Comparison of ENCODE assay signal across 26 cellular contexts in genomic region chr5:168214071-168214470, GRCh38.
"Had no signal": no experiment of that assay in that cellular context is flagged by ENCODE, and none has a peak within 500 bp of the region (broad histone marks: within the 10 kb centered on the region; RNA-seq: fewer than 3 reads in every experiment).

No MANE protein-coding gene starts in this region.

- H3K4me3 ChIP-seq: left lung, lower lobe of right lung, mucosa of descending colon, ovary, skin epidermis, transverse colon, uterus had no signal

- H3K27ac ChIP-seq: left lung, lower lobe of right lung, ovary, skin epidermis, transverse colon, uterus had no signal

- H3K36me3 ChIP-seq: left lung, lower lobe of right lung, ovary, transverse colon, uterus had no signal

- DNase-seq: head of caudate nucleus; hippocampal formation; immature natural killer cell; kidney; left colon; left lung; lower lobe of right lung; midbrain; mucosa of descending colon; naive thymus-derived CD4-positive, alpha-beta T cell; nephron progenitor cell; ovary; retina; right cardiac atrium; stimulated activated CD4-positive, alpha-beta T cell treated with anti-CD3 and anti-CD28 coated beads, Interleukin-12 subunit alpha, Interleukin-12 subunit beta, amount 100 ng/mL, for 4 hours; stimulated activated CD4-positive, alpha-beta T cell treated with anti-CD3 and anti-CD28 coated beads, Interleukin-15, amount 100 ng/mL, for 24 hours; stimulated activated CD4-positive, alpha-beta T cell treated with anti-CD3 and anti-CD28 coated beads, Interleukin-2, amount 100 ng/mL, for 24 hours; stimulated activated CD4-positive, alpha-beta T cell treated with anti-CD3 and anti-CD28 coated beads, Interleukin-4, amount 100 ng/mL, for 1 hour; stimulated activated naive CD4-positive, alpha-beta T cell; substantia nigra; transverse colon; uterus had no signal

- H3K36me3 Mint-ChIP-seq: immature natural killer cell; naive thymus-derived CD4-positive, alpha-beta T cell had no signal

- H3K9me3 Mint-ChIP-seq: immature natural killer cell; naive thymus-derived CD4-positive, alpha-beta T cell; nephron progenitor cell; stimulated activated naive CD8-positive, alpha-beta T cell treated with anti-CD3 and anti-CD28 coated beads, Interleukin-15, Interleukin-2, amounts not matched to agents 100 ng/mL and 50 ng/mL, for 24 hours had no signal

- H3K27me3 ChIP-seq: left lung, ovary, transverse colon, uterus had no signal

- H3K27ac Mint-ChIP-seq: immature natural killer cell; naive thymus-derived CD4-positive, alpha-beta T cell; nephron progenitor cell; progenitor cell of endocrine pancreas; stimulated activated naive CD8-positive, alpha-beta T cell treated with anti-CD3 and anti-CD28 coated beads, Interleukin-15, Interleukin-2, amounts not matched to agents 100 ng/mL and 50 ng/mL, for 24 hours had no signal

- ATAC-seq: left colon; left lung; lower lobe of right lung; mucosa of descending colon; naive thymus-derived CD4-positive, alpha-beta T cell; right cardiac atrium; sciatic nerve had no signal

- H3K4me3 Mint-ChIP-seq: immature natural killer cell; naive thymus-derived CD4-positive, alpha-beta T cell; nephron progenitor cell; stimulated activated naive CD8-positive, alpha-beta T cell treated with anti-CD3 and anti-CD28 coated beads, Interleukin-15, Interleukin-2, amounts not matched to agents 100 ng/mL and 50 ng/mL, for 24 hours had no signal

- H3K9me3 ChIP-seq: left lung, lower lobe of right lung, mucosa of descending colon, ovary, transverse colon, uterus had no signal

- H3K4me1 ChIP-seq: left lung, lower lobe of right lung, uterus had no signal
